Comparison of ENCODE assay signal across 8 cellular contexts in genomic region chr1:203861379-203862184, GRCh38. TPM values are rescaled to one million over a fixed set of nuclear protein-coding genes. Genes with fewer than 3 reads are reported as not detected.
A peak's percentile ranks its signal among the peaks of the same experiment; 100 is the strongest.
DNase-seq lines count a peak whose midpoint lies in the region; ATAC-seq and TF ChIP-seq lines count a peak whose summit lies in the region.

SNRPE (plus strand) TSS chr1:203861599; CDS start chr1:203861660, 61 bp downstream.

- peak; percentile 97 for TF ChIP-seq RAD21 in Ishikawa (IDR thresholded peaks at IDR 0.05; ENCODE audit: low read depth)

- TF ChIP-seq EP300 in Ishikawa (IDR thresholded peaks at IDR 0.05; ENCODE audit: borderline replicate concordance), result 0 out of 2 replicates have a peak, but pooled peaks have one; percentile 15

- peak within 1 kb of the TSS; percentile 96 for H3K27ac ChIP-seq in epithelial cell of prostate

- peak; percentile 100 for DNase-seq in DMS53 (lab: John Stamatoyannopoulos, UW)
- peak; percentile 48 for DNase-seq in OCI-M2 (lab: John Stamatoyannopoulos, UW; ENCODE audit: unreplicated experiment)
- peak; percentile 93 for DNase-seq in activated T-cell treated with anti-CD3 and anti-CD28 coated beads for 4 hours
- DNase-seq in epithelial cell of prostate (ENCODE audit: low read depth, low spot score), result peak; percentile 87
- peak; percentile 97 for DNase-seq in mucosa of gallbladder (ENCODE audit: low spot score)
- peak; percentile 91 for DNase-seq in stimulated activated CD8-positive, alpha-beta memory T cell treated with anti-CD3 and anti-CD28 coated beads, Interleukin-4, amount 100 ng/mL, for 4 hours (ENCODE audit: low read depth in 2 of 2, low spot score in 1 of 2)

- ATAC-seq in GM21576 (IDR thresholded peaks at IDR 0.05; ENCODE audit: unreplicated experiment), result peak; percentile 97

TF ChIP-seq in Ishikawa, 13 proteins besides CTCF, POLR2A, EP300 and RAD21:
- TF ChIP-seq TEAD4 (IDR thresholded peaks at IDR 0.05) (peak; percentile 42), EGR1 (IDR thresholded peaks at IDR 0.05) (0 out of 2 replicates have a peak, but pooled peaks have one; percentile 66), CEBPB (IDR thresholded peaks at IDR 0.05) (peak; percentile 54; the same call in 1 of the 2 replicates), MAX (IDR thresholded peaks at IDR 0.05) (peak; percentile 98), TCF12 (IDR thresholded peaks at IDR 0.05; ENCODE audit: low read depth) (peak; percentile 60), ZBTB7A (IDR thresholded peaks at IDR 0.05; ENCODE audit: low read depth) (peak; percentile 100), FOXM1 (IDR thresholded peaks at IDR 0.05; ENCODE audit: borderline replicate concordance, low read depth) (0 out of 2 replicates have a peak, but pooled peaks have one; percentile 45), TAF1 (IDR thresholded peaks at IDR 0.05; ENCODE audit: low read depth) (peak; percentile 96), YY1 (IDR thresholded peaks at IDR 0.05; ENCODE audit: low read depth) (peak; percentile 83), REST (IDR thresholded peaks at IDR 0.05; ENCODE audit: low read depth) (no peak), NFIC (IDR thresholded peaks at IDR 0.05) (peak; percentile 35; the same call in 1 of the 2 replicates), USF1 (IDR thresholded peaks at IDR 0.05) (peak; percentile 98), CREB1 (IDR thresholded peaks at IDR 0.05; ENCODE audit: low read depth) (no peak)

RNA-seq across cellular contexts. Expression of gene SNRPE, which starts in this region (rescaled TPM):
- 57.7 TPM for total RNA-seq in mucosa of gallbladder

Comparison
In these comparisons a context has a peak if more than half of its experiments do, and no peak if none do; other contexts are left out.
1. Peak in every context shown above with its lines: DNase-seq, ATAC-seq and H3K27ac ChIP-seq.
2. DNase-seq: peak in every context shown above with its lines; median percentile 100 in DMS53; 97 in mucosa of gallbladder; 93 in activated T-cell treated with anti-CD3 and anti-CD28 coated beads for 4 hours; 91 in stimulated activated CD8-positive, alpha-beta memory T cell treated with anti-CD3 and anti-CD28 coated beads, Interleukin-4, amount 100 ng/mL, for 4 hours; 87 in epithelial cell of prostate; 48 in OCI-M2.